Comparison of ENCODE assay signal across 15 cellular contexts in genomic region chr7:28477041-28477442, GRCh38.
"Had no signal": no experiment of that assay in that cellular context is flagged by ENCODE, and none has a peak within 500 bp of the region (broad histone marks: within the 10 kb centered on the region; RNA-seq: fewer than 3 reads in every experiment).

No MANE protein-coding gene starts in this region.

- H3K9me3 Mint-ChIP-seq: endodermal cell had no signal

- H3K36me3 ChIP-seq: colonic mucosa, heart left ventricle, right atrium auricular region, sigmoid colon had no signal

- H3K9me3 ChIP-seq: colonic mucosa, heart left ventricle, right atrium auricular region, sigmoid colon had no signal

- H3K4me1 ChIP-seq: colonic mucosa, sigmoid colon had no signal

- ATAC-seq: heart left ventricle; left colon; left ventricle myocardium superior; naive thymus-derived CD4-positive, alpha-beta T cell had no signal

- H3K4me3 Mint-ChIP-seq: endodermal cell; naive thymus-derived CD4-positive, alpha-beta T cell had no signal

- H3K27ac ChIP-seq: colonic mucosa, heart left ventricle, right atrium auricular region, sigmoid colon, skin epidermis had no signal

- H3K27me3 ChIP-seq: colonic mucosa, heart left ventricle, right atrium auricular region, sigmoid colon had no signal

- DNase-seq: colonic mucosa; effector CD4-positive, alpha-beta T cell; endodermal cell; erythroblast; heart left ventricle; hippocampal formation; left colon; left ventricle myocardium superior; naive thymus-derived CD4-positive, alpha-beta T cell; posterior cingulate gyrus; sigmoid colon; stimulated activated CD4-positive, alpha-beta T cell treated with anti-CD3 and anti-CD28 coated beads, Interleukin-2, amount 100 ng/mL, for 24 hours; stimulated activated naive CD4-positive, alpha-beta T cell had no signal

- H3K4me3 ChIP-seq: colonic mucosa, heart left ventricle, right atrium auricular region, sigmoid colon, skin epidermis had no signal

- H3K27ac Mint-ChIP-seq: endodermal cell; naive thymus-derived CD4-positive, alpha-beta T cell had no signal
